8 cellular contexts compared by ENCODE assay signal in the genomic region with DNA sequence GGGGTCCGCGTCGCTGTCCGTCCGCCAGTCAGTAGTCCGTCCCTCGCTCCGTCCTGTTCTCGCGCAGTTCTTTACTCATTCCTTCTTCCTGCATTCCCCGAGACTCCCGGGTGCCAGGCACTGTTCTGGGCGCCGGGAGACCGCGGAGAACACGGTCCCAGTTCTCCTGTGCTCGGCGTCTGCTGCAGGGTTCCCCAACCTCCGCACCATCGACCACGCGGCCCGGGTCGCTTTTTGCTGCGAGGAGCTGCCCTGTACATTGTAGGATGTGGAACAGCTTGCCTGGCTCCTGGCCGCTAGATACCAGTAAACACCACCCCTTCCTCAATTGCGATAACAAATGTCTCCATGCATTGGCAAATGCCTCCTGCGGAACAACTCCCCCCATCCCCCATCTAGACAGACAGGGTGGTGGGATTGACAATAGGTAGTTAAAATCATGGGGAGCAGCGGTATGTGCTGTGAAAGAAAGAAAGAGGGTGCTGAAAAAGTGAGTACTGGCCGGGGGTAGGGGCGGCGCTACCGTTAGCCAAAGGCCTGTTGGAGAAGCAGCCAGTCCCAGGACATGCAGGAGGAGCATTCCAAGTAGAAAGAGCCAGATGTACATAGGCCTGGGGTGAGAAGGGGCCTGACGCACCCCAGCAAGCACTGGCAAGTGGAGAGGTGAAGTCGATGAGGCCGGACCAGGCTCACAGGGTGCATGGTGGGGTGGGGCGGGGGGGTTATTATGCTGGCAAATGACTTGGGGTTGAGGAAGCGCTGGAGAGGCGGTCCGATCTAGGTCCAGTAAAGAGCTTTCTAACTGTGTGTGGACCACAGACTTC.
DNase-seq lines count a peak whose midpoint lies in the region; ATAC-seq lines count a peak whose summit lies in the region.

No MANE protein-coding gene starts in this region.

- no peaks in the 10 kb centered on the region for H3K9me3 Mint-ChIP-seq in stimulated activated effector memory CD8-positive, alpha-beta T cell treated with anti-CD3 and anti-CD28 coated beads, Interleukin-12 subunit alpha, Interleukin-12 subunit beta, amount 100 ng/mL, for 72 hours

- peaks cover 69% of the 10 kb centered on the region for H3K4me1 ChIP-seq in adipocyte (ENCODE audit: control insufficient read depth, insufficient read depth, low read length)
- H3K4me1 ChIP-seq in iPS-20b (ENCODE audit: insufficient read depth, low read length) = peaks cover 7% of the 10 kb centered on the region

- H3K27ac ChIP-seq in KOPT-K1 (ENCODE audit: low read depth, low read length, poor library complexity, severe bottlenecking) = peak overlapping the region; percentile 67
- peak overlapping the region; percentile 12 for H3K27ac ChIP-seq in iPS-20b (ENCODE audit: low read length)

- peaks cover 65% of the 10 kb centered on the region for H3K36me3 Mint-ChIP-seq in stimulated activated effector memory CD8-positive, alpha-beta T cell treated with anti-CD3 and anti-CD28 coated beads, Interleukin-12 subunit alpha, Interleukin-12 subunit beta, amount 100 ng/mL, for 72 hours

- H3K4me3 ChIP-seq in adipocyte (ENCODE audit: low read length) (peak overlapping the region; percentile 95), iPS-20b (ENCODE audit: low read length) (peak overlapping the region; percentile 100)

- peaks cover 44% of the 10 kb centered on the region for H3K36me3 ChIP-seq in KOPT-K1 (ENCODE audit: insufficient read depth, low read length)
- H3K36me3 ChIP-seq in adipocyte (ENCODE audit: control insufficient read depth, insufficient read depth, low read length, severe bottlenecking) = peaks cover 11% of the 10 kb centered on the region
- H3K36me3 ChIP-seq in iPS-20b (ENCODE audit: insufficient read depth, low read depth, low read length) = peaks cover 49% of the 10 kb centered on the region

- H3K9me3 ChIP-seq in KOPT-K1 (ENCODE audit: insufficient read depth, low read length, poor library complexity, severe bottlenecking) (no peaks in the 10 kb centered on the region), adipocyte (ENCODE audit: control insufficient read depth, low read length) (no peaks in the 10 kb centered on the region), iPS-20b (ENCODE audit: insufficient read depth, low read depth, low read length) (no peaks in the 10 kb centered on the region)

- H3K4me3 Mint-ChIP-seq in stimulated activated effector memory CD8-positive, alpha-beta T cell treated with anti-CD3 and anti-CD28 coated beads, Interleukin-12 subunit alpha, Interleukin-12 subunit beta, amount 100 ng/mL, for 72 hours = peak overlapping the region; percentile 97

- H3K9ac ChIP-seq in adipocyte (ENCODE audit: low read length) = peak overlapping the region; percentile 97
- peak overlapping the region; percentile 97 for H3K9ac ChIP-seq in iPS-20b (ENCODE audit: low read depth, low read length)

- ATAC-seq in stimulated activated effector memory CD8-positive, alpha-beta T cell treated with anti-CD3 and anti-CD28 coated beads, Interleukin-12 subunit alpha, Interleukin-12 subunit beta, amount 100 ng/mL, for 72 hours = no peak
- ATAC-seq in HG03378 (IDR thresholded peaks at IDR 0.05; ENCODE audit: unreplicated experiment) (no peak), GM19467 (IDR thresholded peaks at IDR 0.05; ENCODE audit: unreplicated experiment) (no peak)

- peaks cover 37% of the 10 kb centered on the region for H3K4me1 Mint-ChIP-seq in stimulated activated effector memory CD8-positive, alpha-beta T cell treated with anti-CD3 and anti-CD28 coated beads, Interleukin-12 subunit alpha, Interleukin-12 subunit beta, amount 100 ng/mL, for 72 hours

- H3K27me3 ChIP-seq in adipocyte (replicated peaks; ENCODE audit: control insufficient read depth, insufficient read depth, low read length) = no peaks in the 10 kb centered on the region
- no peaks in the 10 kb centered on the region; the same call in 1 of the 2 replicates for H3K27me3 ChIP-seq in iPS-20b (ENCODE audit: insufficient read depth, low read length)

- peak overlapping the region; percentile 92 for H3K27ac Mint-ChIP-seq in stimulated activated effector memory CD8-positive, alpha-beta T cell treated with anti-CD3 and anti-CD28 coated beads, Interleukin-12 subunit alpha, Interleukin-12 subunit beta, amount 100 ng/mL, for 72 hours

- DNase-seq in COLO668 (lab: John Stamatoyannopoulos, UW; ENCODE audit: unreplicated experiment) (peak; percentile 28), adipocyte (ENCODE audit: low read depth) (peak; percentile 70), T1000 (lab: John Stamatoyannopoulos, UW) (no peak)
- no peak for DNase-seq in stimulated activated effector memory CD8-positive, alpha-beta T cell treated with anti-CD3 and anti-CD28 coated beads, Interleukin-12 subunit alpha, Interleukin-12 subunit beta, amount 100 ng/mL, for 72 hours (ENCODE audit: low spot score in 2 of 2)

Comparison
In these comparisons a context has a peak if more than half of its experiments do, and no peak if none do; other contexts are left out.
1. DNase-seq: peak in COLO668 (single experiment) and adipocyte (single experiment); none in stimulated activated effector memory CD8-positive, alpha-beta T cell treated with anti-CD3 and anti-CD28 coated beads, Interleukin-12 subunit alpha, Interleukin-12 subunit beta, amount 100 ng/mL, for 72 hours (0 of 2) and T1000 (single experiment).